Comparison of ENCODE assay signal across 10 cellular contexts in the genomic region with DNA sequence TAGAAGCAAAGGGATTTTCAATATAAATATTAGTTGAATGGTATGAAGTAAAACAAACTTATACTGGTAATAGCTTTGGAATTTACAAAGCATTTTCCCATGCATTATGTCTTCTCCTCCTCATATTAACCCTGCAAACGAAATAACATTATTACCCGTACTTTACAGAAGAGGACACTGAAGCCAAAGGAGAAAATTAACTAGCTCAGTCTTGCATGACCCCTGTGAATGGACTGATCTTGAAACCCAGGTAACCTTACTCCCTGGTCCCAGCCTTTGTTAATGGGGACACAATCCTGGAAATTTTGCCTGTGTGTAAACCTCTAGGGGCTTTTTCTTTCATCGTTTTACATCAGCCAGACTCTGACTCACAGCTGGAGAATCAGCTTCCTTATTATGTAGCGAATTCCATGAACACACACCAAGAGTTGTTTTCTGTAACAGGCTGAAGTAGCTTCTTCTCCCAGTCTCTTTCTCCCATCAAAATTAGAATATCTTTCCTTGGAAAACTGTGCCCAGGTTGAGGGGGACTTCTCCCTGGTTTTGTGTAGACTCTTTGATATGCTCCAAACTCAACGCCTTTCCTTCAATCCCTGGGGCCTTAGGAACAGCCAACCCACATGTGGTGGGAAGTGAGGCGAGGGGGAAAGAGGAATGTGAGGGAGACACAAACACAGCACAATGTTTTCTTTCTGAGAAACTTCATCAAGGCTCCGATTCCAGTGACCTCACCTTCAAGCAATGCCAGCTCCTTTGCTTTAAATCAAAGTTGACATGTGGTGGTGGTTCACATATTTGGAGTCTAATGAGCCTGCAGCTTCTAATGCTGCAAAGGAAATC.
DNase-seq lines count a peak whose midpoint lies in the region; ATAC-seq and TF ChIP-seq lines count a peak whose summit lies in the region.
"Had no signal": no experiment of that assay in that cellular context is flagged by ENCODE, and none has a peak within 500 bp of the region (broad histone marks: within the 10 kb centered on the region; RNA-seq: fewer than 3 reads in every experiment).

No MANE protein-coding gene starts in this region.

- H3K4me1 ChIP-seq in psoas muscle = no peaks in the 10 kb centered on the region
- no peaks in the 10 kb centered on the region for H3K4me1 ChIP-seq in MM.1S (ENCODE audit: low read length)

- no peak overlapping the region for H3K9ac ChIP-seq in MM.1S (ENCODE audit: low read length)

- H3K4me3 ChIP-seq in fibroblast of mammary gland (ENCODE audit: control insufficient read depth, low read depth, low read length) (no peak overlapping the region), psoas muscle (no peak overlapping the region), MM.1S (ENCODE audit: low read length) (no peak overlapping the region)

- no peaks in the 10 kb centered on the region for H3K36me3 ChIP-seq in psoas muscle (ENCODE audit: insufficient read depth in 1 of 2, low read depth in 1 of 2)
- no peaks in the 10 kb centered on the region for H3K36me3 ChIP-seq in MM.1S (replicated peaks; ENCODE audit: insufficient read depth, low read length)

- no peaks in the 10 kb centered on the region for H3K79me2 ChIP-seq in MM.1S (ENCODE audit: low read length)

- H3K27ac ChIP-seq in RWPE1 (peak overlapping the region; percentile 22; the same call in 1 of the 2 replicates), psoas muscle (peak overlapping the region; percentile 10), MM.1S (ENCODE audit: low read length) (no peak overlapping the region)

- H3F3A ChIP-seq in MM.1S (ENCODE audit: insufficient read depth, low read length) = no peaks in the 10 kb centered on the region

- no peak overlapping the region for H2AFZ ChIP-seq in MM.1S (ENCODE audit: low read length)

- peak in 3 of 4 donors; percentile 37 to 46 (median 42) for ATAC-seq in psoas muscle
- ATAC-seq in GM21515 (IDR thresholded peaks at IDR 0.05; ENCODE audit: unreplicated experiment) = no peak
- ATAC-seq: activated CD8-positive, alpha-beta memory T cell treated with anti-CD3 and anti-CD28 coated beads, Interleukin-2, amount 10 ng/mL, durations not matched to agents 7 days and 5 days had no signal

- no peak overlapping the region for H3K4me2 ChIP-seq in MM.1S (ENCODE audit: low read depth, low read length)

- H3K27me3 ChIP-seq in psoas muscle (ENCODE audit: insufficient read depth in 3 of 3, low read length in 2 of 3) (no peaks in the 10 kb centered on the region), MM.1S (replicated peaks; ENCODE audit: insufficient read depth, low read length) (no peaks in the 10 kb centered on the region)

- intact Hi-C loops in psoas muscle (cut with DNase I) = no loop called here

- POLR2A ChIA-PET in RWPE1 (lab: Yijun Ruan, JAX; ENCODE audit: low non-redundant PET) = no interaction called here

- H4K20me1 ChIP-seq in MM.1S (ENCODE audit: insufficient read depth, low read length) = no peaks in the 10 kb centered on the region

- WGBS in psoas muscle, 3 donors = 19 to 27% (median 19%) methylated on average over 7 of the region's 7 CpGs

- DNase-seq in ELF-1 (ENCODE audit: low read depth, low spot score) = peak; percentile 75
- DNase-seq in RWPE1 (ENCODE audit: low spot score) = peak; percentile 91
- DNase-seq in fibroblast of mammary gland (ENCODE audit: low read depth) = peak; percentile 97
- DNase-seq in psoas muscle = no peak
- DNase-seq in KG1 (lab: John Stamatoyannopoulos, UW) = no peak
- no peak for DNase-seq in activated CD4-positive, alpha-beta T cell treated with anti-CD3 and anti-CD28 coated beads for 4 hours
- DNase-seq in MM.1S = no peak
- DNase-seq: activated CD8-positive, alpha-beta memory T cell treated with anti-CD3 and anti-CD28 coated beads, Interleukin-2, amount 10 ng/mL, durations not matched to agents 7 days and 5 days; NCI-H1694 treated with DMSO at 0.1 percent for 48 hours had no signal

- TF ChIP-seq CTCF in RWPE1 (conservative IDR thresholded peaks at IDR 0.05; ENCODE audit: low read depth) (no peak), fibroblast of mammary gland (conservative IDR thresholded peaks at IDR 0.05; ENCODE audit: control insufficient read depth, insufficient read depth, low read depth, low read length) (no peak), psoas muscle (IDR thresholded peaks at IDR 0.05) (no peak), MM.1S (IDR thresholded peaks at IDR 0.05; ENCODE audit: low read length) (no peak)

- no peaks in the 10 kb centered on the region for H3K9me3 ChIP-seq in psoas muscle
- H3K9me3 ChIP-seq in MM.1S (replicated peaks; ENCODE audit: insufficient read depth, low read length) = no peaks in the 10 kb centered on the region

- no peaks in the 10 kb centered on the region for H3K9me2 ChIP-seq in MM.1S (replicated peaks; ENCODE audit: insufficient read depth, low read length)

- CTCF ChIA-PET in RWPE1 (lab: Yijun Ruan, JAX) = no interaction called here

Comparison
In these comparisons a context has a peak if more than half of its experiments do, and no peak if none do; other contexts are left out.
1. DNase-seq: peak in ELF-1 (single experiment), RWPE1 (single experiment) and fibroblast of mammary gland (single experiment); none in psoas muscle (0 of 2), KG1 (single experiment), activated CD4-positive, alpha-beta T cell treated with anti-CD3 and anti-CD28 coated beads for 4 hours (0 of 2) and MM.1S (single experiment).